ENCODE assay signal across 22 cellular contexts in genomic region chr12:31584782-31585181, GRCh38. TPM values are rescaled to one million over a fixed set of nuclear protein-coding genes. Genes with fewer than 3 reads are reported as not detected.
A peak's percentile ranks its signal among the peaks of the same experiment; 100 is the strongest.
DNase-seq lines count a peak whose midpoint lies in the region; ATAC-seq and TF ChIP-seq lines count a peak whose summit lies in the region.
"Had no signal": no experiment of that assay in that cellular context is flagged by ENCODE, and none has a peak within 500 bp of the region (broad histone marks: within the 10 kb centered on the region; RNA-seq: fewer than 3 reads in every experiment).

No MANE protein-coding gene starts in this region.

- peaks cover 2% of the 10 kb centered on the region for H4K20me1 ChIP-seq in IMR-90 (ENCODE audit: insufficient read depth, low read length)

- no peak overlapping the region; the same call in 1 of the 2 replicates for H3K18ac ChIP-seq in IMR-90 (ENCODE audit: low read depth, low read length)

- H3K36me3 ChIP-seq in ACC112 (ENCODE audit: insufficient read depth, low read length) (no peaks in the 10 kb centered on the region), IMR-90 (ENCODE audit: control insufficient read depth, insufficient read depth, low read length) (no peaks in the 10 kb centered on the region), brain microvascular endothelial cell (replicated peaks) (no peaks in the 10 kb centered on the region)
- H3K36me3 ChIP-seq: suprapubic skin had no signal

- peak overlapping the region; percentile 49; the same call in 1 of the 2 replicates for H3K23ac ChIP-seq in IMR-90 (ENCODE audit: low read depth, low read length)

- H3K56ac ChIP-seq in IMR-90 (ENCODE audit: extremely low read depth, insufficient read depth, low read length), result no peak overlapping the region

- H3K4me3 ChIP-seq in ACC112 (ENCODE audit: low read depth, low read length), result no peak overlapping the region
- H3K4me3 ChIP-seq in IMR-90 (ENCODE audit: insufficient read depth, low read depth, low read length), result no peak overlapping the region
- H3K4me3 ChIP-seq in brain microvascular endothelial cell (ENCODE audit: low read depth, low read length), result no peak overlapping the region
- H3K4me3 ChIP-seq: coronary artery, mucosa of descending colon, suprapubic skin had no signal

- POLR2A ChIA-PET in IMR-90 (lab: Charles Lee; ENCODE audit: unreplicated experiment), result interaction anchor here (0.5 kb wide), 1 partner anchor 51 kb away, joined by 3 read pairs; no protein-coding TSS in a partner anchor

- no peak overlapping the region for H3K4me3 Mint-ChIP-seq in osteocyte (ENCODE audit: unreplicated experiment)
- H3K4me3 Mint-ChIP-seq in natural killer cell treated with Interleukin-12 subunit alpha and Interleukin-12 subunit beta and Interleukin-15 and Interleukin-18, amount 100 ng/mL, for 72 hours, result no peak overlapping the region
- H3K4me3 Mint-ChIP-seq: activated CD4-positive, alpha-beta T cell treated with anti-CD3 and anti-CD28 coated beads, Interleukin-2, amount 10 ng/mL, durations not matched to agents 7 days and 5 days; activated naive CD8-positive, alpha-beta T cell treated with anti-CD3 and anti-CD28 coated beads for 36 hours; CD4-positive, alpha-beta memory T cell had no signal

- no peak overlapping the region for H2AK9ac ChIP-seq in IMR-90 (replicated peaks; ENCODE audit: low read depth, low read length, poor library complexity)

- peak overlapping the region; percentile 68; the same call in 1 of the 2 replicates for H2AK5ac ChIP-seq in IMR-90 (ENCODE audit: low read depth, low read length)

- H4K8ac ChIP-seq in IMR-90 (ENCODE audit: low read depth in 2 of 2, low read length in 2 of 2), result peak overlapping the region in 1 of 2 experiments; percentile 20; a peak in 1 of 4 replicates

- 67% methylated on average over 1 of the region's 6 CpGs; no CpG with 5 or more reads in 1 of the 2 experiments for WGBS in IMR-90 (ENCODE audit: extremely low coverage in 2 of 2, insufficient read length in 1 of 2), 2 experiments

- TF ChIP-seq RAD21 in IMR-90 (IDR thresholded peaks at IDR 0.05; ENCODE audit: low read length), result no peak

- no peak overlapping the region for H4K5ac ChIP-seq in IMR-90 (ENCODE audit: low read depth, low read length)

- DNase-seq in IMR-90 (no peak), brain microvascular endothelial cell (no peak), osteocyte (ENCODE audit: extremely low spot score, unreplicated experiment) (no peak)
- DNase-seq in natural killer cell treated with Interleukin-12 subunit alpha and Interleukin-12 subunit beta and Interleukin-15 and Interleukin-18, amount 100 ng/mL, for 72 hours (ENCODE audit: low spot score), result no peak
- DNase-seq: activated CD4-positive, alpha-beta T cell treated with anti-CD3 and anti-CD28 coated beads, Interleukin-2, amount 10 ng/mL, durations not matched to agents 7 days and 5 days; activated naive CD8-positive, alpha-beta T cell treated with anti-CD3 and anti-CD28 coated beads for 36 hours; CD4-positive, alpha-beta memory T cell; Kasumi-1; left colon; mucosa of descending colon; NCI-H1092; NCI-H2029 treated with DMSO at 0.1 percent for 48 hours; NCI-H524; SHP77; T-helper 1 cell had no signal

- dilution Hi-C loops in IMR-90 (cut with HindIII; ENCODE audit: low sequenced_read_pairs, unreplicated experiment), result no loop called here

- no peak for ATAC-seq in IMR-90 (ENCODE audit: low read depth)
- ATAC-seq in HG02571 (IDR thresholded peaks at IDR 0.05; ENCODE audit: unreplicated experiment), result no peak
- no peak for ATAC-seq in HG03354 (IDR thresholded peaks at IDR 0.05; ENCODE audit: poor library complexity, severe bottlenecking, unreplicated experiment)
- ATAC-seq in natural killer cell treated with Interleukin-12 subunit alpha and Interleukin-12 subunit beta and Interleukin-15 and Interleukin-18, amount 100 ng/mL, for 72 hours, result no peak
- no peak for ATAC-seq in GM18511 (IDR thresholded peaks at IDR 0.05; ENCODE audit: unreplicated experiment)
- ATAC-seq: left colon, mucosa of descending colon had no signal

- no peaks in the 10 kb centered on the region for H3K27me3 ChIP-seq in ACC112 (ENCODE audit: insufficient read depth, low read length)
- H3K27me3 ChIP-seq in IMR-90 (ENCODE audit: control insufficient read depth, insufficient read depth, low read length), result no peaks in the 10 kb centered on the region
- H3K27me3 ChIP-seq in brain microvascular endothelial cell (replicated peaks), result no peaks in the 10 kb centered on the region
- H3K27me3 ChIP-seq: suprapubic skin had no signal

- peak overlapping the region; percentile 78 for H3K27ac Mint-ChIP-seq in osteocyte (ENCODE audit: unreplicated experiment)
- H3K27ac Mint-ChIP-seq in natural killer cell treated with Interleukin-12 subunit alpha and Interleukin-12 subunit beta and Interleukin-15 and Interleukin-18, amount 100 ng/mL, for 72 hours, result no peak overlapping the region
- H3K27ac Mint-ChIP-seq: activated CD4-positive, alpha-beta T cell treated with anti-CD3 and anti-CD28 coated beads, Interleukin-2, amount 10 ng/mL, durations not matched to agents 7 days and 5 days; activated naive CD8-positive, alpha-beta T cell treated with anti-CD3 and anti-CD28 coated beads for 36 hours; activated T-helper 2 cell treated with anti-CD3 and anti-CD28 coated beads, Interferon-gamma antibody, Interleukin-2, Interleukin-4, amounts not matched to agents 10 μg/mL and 5 μg/mL and 100 μg/mL, durations not matched to agents 14 hours and 24 hours and 36 hours; CD4-positive, alpha-beta memory T cell had no signal

- H3K9me1 ChIP-seq in IMR-90 (ENCODE audit: insufficient read depth, low read length), result peaks cover 4% of the 10 kb centered on the region; the same call in 1 of the 2 replicates

- no peaks in the 10 kb centered on the region for H3K27me3 Mint-ChIP-seq in osteocyte (ENCODE audit: unreplicated experiment)
- H3K27me3 Mint-ChIP-seq in natural killer cell treated with Interleukin-12 subunit alpha and Interleukin-12 subunit beta and Interleukin-15 and Interleukin-18, amount 100 ng/mL, for 72 hours, result peaks cover 27 to 41% of the 10 kb centered on the region in 2 donors

- intact Hi-C loops in IMR-90 (cut with micrococcal nuclease), result no loop called here

- CTCF ChIA-PET in IMR-90 (lab: Yijun Ruan, JAX), result no interaction called here

- no peaks in the 10 kb centered on the region for H3K9me3 ChIP-seq in IMR-90 (ENCODE audit: control insufficient read depth, insufficient read depth, low read length)
- H3K9me3 ChIP-seq: mucosa of descending colon, suprapubic skin had no signal

- H3K4me1 ChIP-seq in ACC112 (ENCODE audit: control insufficient read depth, insufficient read depth, low read length, unreplicated experiment), result peaks cover 19% of the 10 kb centered on the region
- H3K4me1 ChIP-seq in IMR-90 (ENCODE audit: control insufficient read depth, insufficient read depth, low read length), result peaks cover 5% of the 10 kb centered on the region

- 0 out of 2 replicates have a peak overlapping the region, but pooled peaks have one; percentile 29 for H3K14ac ChIP-seq in IMR-90 (replicated peaks; ENCODE audit: low read depth, low read length)

- peak overlapping the region; percentile 64 for H2BK20ac ChIP-seq in IMR-90 (ENCODE audit: low read depth, low read length)

- peak overlapping the region; percentile 28; the same call in 1 of the 2 replicates for H3K27ac ChIP-seq in ACC112 (ENCODE audit: low read depth, low read length)
- H3K27ac ChIP-seq in IMR-90 (ENCODE audit: insufficient read depth, low read length), result no peak overlapping the region; the same call in 1 of the 2 replicates
- H3K27ac ChIP-seq in brain microvascular endothelial cell, result peak overlapping the region; percentile 61
- H3K27ac ChIP-seq: coronary artery, suprapubic skin had no signal

- H2BK5ac ChIP-seq in IMR-90 (ENCODE audit: low read depth, low read length, poor library complexity, severe bottlenecking), result peak overlapping the region; percentile 53

- no peaks in the 10 kb centered on the region for H3K9me3 Mint-ChIP-seq in osteocyte (ENCODE audit: unreplicated experiment)
- H3K9me3 Mint-ChIP-seq in natural killer cell treated with Interleukin-12 subunit alpha and Interleukin-12 subunit beta and Interleukin-15 and Interleukin-18, amount 100 ng/mL, for 72 hours, result no peaks in the 10 kb centered on the region
- H3K9me3 Mint-ChIP-seq: activated CD4-positive, alpha-beta T cell treated with anti-CD3 and anti-CD28 coated beads, Interleukin-2, amount 10 ng/mL, durations not matched to agents 7 days and 5 days; activated T-helper 2 cell treated with anti-CD3 and anti-CD28 coated beads, Interferon-gamma antibody, Interleukin-2, Interleukin-4, amounts not matched to agents 10 μg/mL and 5 μg/mL and 100 μg/mL, durations not matched to agents 14 hours and 24 hours and 36 hours had no signal

- BruUV-seq in IMR-90 (replicated peaks; lab: Mats Ljungman, UMichigan), result no TSS peak

- H2BK120ac ChIP-seq in IMR-90 (ENCODE audit: low read depth, low read length), result peak overlapping the region; percentile 71

- in situ Hi-C loops in IMR-90 (cut with MboI; ENCODE audit: low sequenced_read_pairs) (loop anchor here (10.0 to 25.0 kb wide), 2 partner anchors 50 to 147 kb away; no protein-coding TSS in a partner anchor), brain microvascular endothelial cell (cut with HindIII; ENCODE audit: low pct_ligation_motif_present, low sequenced_read_pairs) (no loop called here)

- H3K36me3 Mint-ChIP-seq in osteocyte (ENCODE audit: unreplicated experiment), result no peaks in the 10 kb centered on the region
- no peaks in the 10 kb centered on the region for H3K36me3 Mint-ChIP-seq in natural killer cell treated with Interleukin-12 subunit alpha and Interleukin-12 subunit beta and Interleukin-15 and Interleukin-18, amount 100 ng/mL, for 72 hours
- H3K36me3 Mint-ChIP-seq: CD4-positive, alpha-beta memory T cell had no signal

- H3K4me1 Mint-ChIP-seq in osteocyte (ENCODE audit: unreplicated experiment), result peaks cover 40% of the 10 kb centered on the region
- H3K4me1 Mint-ChIP-seq in natural killer cell treated with Interleukin-12 subunit alpha and Interleukin-12 subunit beta and Interleukin-15 and Interleukin-18, amount 100 ng/mL, for 72 hours (ENCODE audit: low read depth in 2 of 2), result peaks cover 5 to 7% of the 10 kb centered on the region in 2 donors

- no peak overlapping the region for H3K9ac ChIP-seq in IMR-90 (ENCODE audit: low read depth, low read length)

- peaks cover 41% of the 10 kb centered on the region for H3K79me2 ChIP-seq in ACC112 (ENCODE audit: control insufficient read depth, insufficient read depth, low read length, unreplicated experiment)

- peak overlapping the region; percentile 78 for H3K4ac ChIP-seq in IMR-90 (ENCODE audit: low read depth, low read length)

- H3K79me1 ChIP-seq in IMR-90 (ENCODE audit: low read depth in 1 of 2, low read length in 2 of 2), result peaks cover 28 to 78% of the 10 kb centered on the region in 2 experiments

- H2AFZ ChIP-seq in ACC112 (ENCODE audit: low read length, unreplicated experiment) (no peak overlapping the region), IMR-90 (replicated peaks; ENCODE audit: low read length, poor library complexity) (no peak overlapping the region)

- TF ChIP-seq POLR2A in IMR-90 (IDR thresholded peaks at IDR 0.05; ENCODE audit: low read depth, low read length), result no peak

- H3K4me2 ChIP-seq in IMR-90 (ENCODE audit: low read depth, low read length), result no peak overlapping the region

- peak overlapping the region; percentile 59; the same call in 1 of the 2 replicates for H4K91ac ChIP-seq in IMR-90 (ENCODE audit: insufficient read depth, low read depth, low read length)

- TF ChIP-seq CTCF in IMR-90 (conservative IDR thresholded peaks at IDR 0.05; ENCODE audit: low read depth, low read length), result no peak
- no peak for TF ChIP-seq CTCF in brain microvascular endothelial cell (IDR thresholded peaks at IDR 0.05; ENCODE audit: low read depth, low read length, missing control alignments)
- TF ChIP-seq CTCF in osteocyte (IDR thresholded peaks at IDR 0.05), result no peak

- H2BK15ac ChIP-seq in IMR-90 (ENCODE audit: low read depth, low read length), result 0 out of 3 replicates have a peak overlapping the region, but pooled peaks have one; percentile 1

RNA-seq across cellular contexts. Expression of gene DENND5B, which starts 6.2 kb away (rescaled TPM):
- total RNA-seq in IMR-90 (2012; rRNA removed), result 11.9 and 13.4 TPM in 2 replicates
- polyA plus RNA-seq in IMR-90 (2012; rRNA removed), result 5.5 and 5.6 TPM in 2 replicates
- 2.3 and 2.7 TPM in 2 replicates for polyA plus RNA-seq in IMR-90 (2012; cell fraction: cytosol; rRNA removed)
- polyA plus RNA-seq in IMR-90 (2012; cell fraction: nucleus; rRNA removed; ENCODE audit: low replicate concordance), result 0.94 and 5.0 TPM in 2 replicates
- 17.8 and 20.3 TPM in 2 replicates for total RNA-seq in osteocyte
- total RNA-seq in natural killer cell treated with Interleukin-12 subunit alpha and Interleukin-12 subunit beta and Interleukin-15 and Interleukin-18, amount 100 ng/mL, for 72 hours, result under 1 TPM; 0.05 to 0.95 TPM
- total RNA-seq: CD4-positive, alpha-beta memory T cell had no signal
